ENCODE assay signal across 7 cellular contexts in genomic region chr4:143358923-143359694, GRCh38. TPM values are rescaled to one million over a fixed set of nuclear protein-coding genes. Genes with fewer than 3 reads are reported as not detected.
DNase-seq lines count a peak whose midpoint lies in the region; ATAC-seq and TF ChIP-seq lines count a peak whose summit lies in the region.

No MANE protein-coding gene starts in this region.

- H3K4me3 Mint-ChIP-seq in IgD-negative memory B cell: peak overlapping the region; percentile 61 to 83 (median 73)
- H3K4me3 Mint-ChIP-seq in activated T-cell treated with anti-CD3 and anti-CD28 coated beads, Interleukin-2, amount 50 U/mL, for 4 hours: peak overlapping the region; percentile 24
- H3K4me3 Mint-ChIP-seq in stimulated activated naive CD8-positive, alpha-beta T cell treated with anti-CD3 and anti-CD28 coated beads, Interleukin-15, amount 100 ng/mL, for 72 hours: peak overlapping the region; percentile 70 to 72

- in situ Hi-C loops in GM13977 (cut with MboI; ENCODE audit: low pct_unique_long_range_greater_than_20kb, low sequenced_read_pairs, unreplicated experiment): no loop called here

- intact Hi-C loops in left cardiac atrium (cut with DNase I): no loop called here

- no peaks in the 10 kb centered on the region for H3K36me3 Mint-ChIP-seq in IgD-negative memory B cell
- H3K36me3 Mint-ChIP-seq in activated T-cell treated with anti-CD3 and anti-CD28 coated beads, Interleukin-2, amount 50 U/mL, for 4 hours (ENCODE audit: insufficient read depth): no peaks in the 10 kb centered on the region

- H3K4me1 Mint-ChIP-seq in IgD-negative memory B cell: peaks cover 22 to 31% (median 26%) of the 10 kb centered on the region in 3 donors
- H3K4me1 Mint-ChIP-seq in activated T-cell treated with anti-CD3 and anti-CD28 coated beads, Interleukin-2, amount 50 U/mL, for 4 hours (ENCODE audit: low read depth): peaks cover 19% of the 10 kb centered on the region
- peaks cover 44% of the 10 kb centered on the region for H3K4me1 Mint-ChIP-seq in stimulated activated naive CD8-positive, alpha-beta T cell treated with anti-CD3 and anti-CD28 coated beads, Interleukin-15, amount 100 ng/mL, for 72 hours

- TF ChIP-seq CTCF in GM13977 (IDR thresholded peaks at IDR 0.05; ENCODE audit: extremely low read depth, insufficient read depth, missing control alignments): no peak

- H3K27ac Mint-ChIP-seq in IgD-negative memory B cell: peak overlapping the region; percentile 71 to 97 (median 94)
- H3K27ac Mint-ChIP-seq in stimulated activated naive CD8-positive, alpha-beta T cell treated with anti-CD3 and anti-CD28 coated beads, Interleukin-15, amount 100 ng/mL, for 72 hours: peak overlapping the region; percentile 91 to 95

- peak; percentile 59 for DNase-seq in GM13977 (ENCODE audit: low spot score)
- DNase-seq in activated T-cell treated with anti-CD3 and anti-CD28 coated beads, Interleukin-2, amount 50 U/mL, for 4 hours: no peak
- no peak for DNase-seq in left cardiac atrium
- DNase-seq in stimulated activated naive CD8-positive, alpha-beta T cell treated with anti-CD3 and anti-CD28 coated beads, Interleukin-15, amount 100 ng/mL, for 72 hours: peak; percentile 32 to 64
- DNase-seq in OCI-M2 (lab: John Stamatoyannopoulos, UW; ENCODE audit: unreplicated experiment): no peak

- ATAC-seq in GM21619 (IDR thresholded peaks at IDR 0.05; ENCODE audit: unreplicated experiment) (peak; percentile 91), left cardiac atrium (peak; percentile 16 to 30)
- ATAC-seq in activated T-cell treated with anti-CD3 and anti-CD28 coated beads, Interleukin-2, amount 50 U/mL, for 4 hours: peak; percentile 65 to 76
- ATAC-seq in stimulated activated naive CD8-positive, alpha-beta T cell treated with anti-CD3 and anti-CD28 coated beads, Interleukin-15, amount 100 ng/mL, for 72 hours: peak; percentile 95

- H3K27me3 Mint-ChIP-seq in IgD-negative memory B cell: no peaks in the 10 kb centered on the region
- H3K27me3 Mint-ChIP-seq in activated T-cell treated with anti-CD3 and anti-CD28 coated beads, Interleukin-2, amount 50 U/mL, for 4 hours (ENCODE audit: low read depth): no peaks in the 10 kb centered on the region
- no peaks in the 10 kb centered on the region for H3K27me3 Mint-ChIP-seq in stimulated activated naive CD8-positive, alpha-beta T cell treated with anti-CD3 and anti-CD28 coated beads, Interleukin-15, amount 100 ng/mL, for 72 hours

- H3K9me3 Mint-ChIP-seq in IgD-negative memory B cell: no peaks in the 10 kb centered on the region
- H3K9me3 Mint-ChIP-seq in activated T-cell treated with anti-CD3 and anti-CD28 coated beads, Interleukin-2, amount 50 U/mL, for 4 hours: no peaks in the 10 kb centered on the region
- no peaks in the 10 kb centered on the region for H3K9me3 Mint-ChIP-seq in stimulated activated naive CD8-positive, alpha-beta T cell treated with anti-CD3 and anti-CD28 coated beads, Interleukin-15, amount 100 ng/mL, for 72 hours

RNA-seq across cellular contexts. Expression of gene GAB1, which starts 22.4 kb away (rescaled TPM):
- polyA plus RNA-seq in IgD-negative memory B cell: 2.1 TPM
- total RNA-seq in activated T-cell treated with anti-CD3 and anti-CD28 coated beads, Interleukin-2, amount 50 U/mL, for 4 hours: under 1 TPM; 0.30 to 0.95 (median 0.61) TPM
- 10 to 100 TPM; 35.4 to 55.7 TPM for total RNA-seq in left cardiac atrium

Comparison
In these comparisons a context has a peak if more than half of its experiments do, and no peak if none do; other contexts are left out.
1. DNase-seq: peak in GM13977 (single experiment) and stimulated activated naive CD8-positive, alpha-beta T cell treated with anti-CD3 and anti-CD28 coated beads, Interleukin-15, amount 100 ng/mL, for 72 hours (2 of 2); none in activated T-cell treated with anti-CD3 and anti-CD28 coated beads, Interleukin-2, amount 50 U/mL, for 4 hours (single experiment), left cardiac atrium (single experiment) and OCI-M2 (single experiment).
2. ATAC-seq: peak in every context shown above with its lines; median percentile 95 in stimulated activated naive CD8-positive, alpha-beta T cell treated with anti-CD3 and anti-CD28 coated beads, Interleukin-15, amount 100 ng/mL, for 72 hours; 91 in GM21619; 70 in activated T-cell treated with anti-CD3 and anti-CD28 coated beads, Interleukin-2, amount 50 U/mL, for 4 hours; 23 in left cardiac atrium.
3. RNA of gene GAB1, which starts 22.4 kb away (total RNA-seq): 35.4 to 55.7 TPM in left cardiac atrium; 0.30 to 0.95 TPM in activated T-cell treated with anti-CD3 and anti-CD28 coated beads, Interleukin-2, amount 50 U/mL, for 4 hours; every median in the first group is over 10 times any median in the second.
4. Peak in every context shown above with its lines, with median percentiles within 50 percentile points of each other: H3K4me3 Mint-ChIP-seq.